ENCODE assay signal across 15 cellular contexts in genomic region chr16:72240949-72241348, GRCh38.
A peak's percentile ranks its signal among the peaks of the same experiment; 100 is the strongest.
DNase-seq lines count a peak whose midpoint lies in the region; ATAC-seq and TF ChIP-seq lines count a peak whose summit lies in the region.
"Had no signal": no experiment of that assay in that cellular context is flagged by ENCODE, and none has a peak within 500 bp of the region (broad histone marks: within the 10 kb centered on the region; RNA-seq: fewer than 3 reads in every experiment).

No MANE protein-coding gene starts in this region.

- no peak overlapping the region for H3K27ac Mint-ChIP-seq in activated naive CD4-positive, alpha-beta T cell treated with anti-CD3 and anti-CD28 coated beads, Interleukin-2, amount 50 U/mL, for 72 hours
- H3K27ac Mint-ChIP-seq: CD4-positive, CD25-positive, alpha-beta regulatory T cell; T-helper 2 cell treated with Interferon-gamma antibody and Interleukin-4, amounts not matched to agents 5 μg/mL and 100 μg/mL, for 36 hours had no signal

- DNase-seq in COLO668 (lab: John Stamatoyannopoulos, UW; ENCODE audit: unreplicated experiment) (peak; percentile 27), DMS153 treated with DMSO at 0.1 percent for 48 hours (lab: John Stamatoyannopoulos, UW; ENCODE audit: unreplicated experiment) (peak; percentile 68), NCI-H2029 (lab: John Stamatoyannopoulos, UW) (peak; percentile 26), NCI-H510A treated with DMSO at 0.1 percent for 48 hours (lab: John Stamatoyannopoulos, UW) (peak; percentile 74), Kasumi-1 (lab: John Stamatoyannopoulos, UW) (no peak)
- no peak for DNase-seq in activated naive CD4-positive, alpha-beta T cell treated with anti-CD3 and anti-CD28 coated beads, Interleukin-2, amount 50 U/mL, for 72 hours (ENCODE audit: low spot score in 2 of 2)
- DNase-seq in stimulated activated CD4-positive, alpha-beta T cell treated with anti-CD3 and anti-CD28 coated beads, Interleukin-2, amount 100 ng/mL, for 48 hours = no peak
- DNase-seq: ACHN; CD4-positive, CD25-positive, alpha-beta regulatory T cell; MV-4-11; NCI-H748 treated with DMSO at 0.1 percent for 48 hours; SIG-M5 had no signal

- TF ChIP-seq POLR2A in GM18505 (IDR thresholded peaks at IDR 0.05; ENCODE audit: borderline replicate concordance, extremely low read depth, insufficient read depth, insufficient read length) = no peak

- no peaks in the 10 kb centered on the region for H3K36me3 Mint-ChIP-seq in activated naive CD4-positive, alpha-beta T cell treated with anti-CD3 and anti-CD28 coated beads, Interleukin-2, amount 50 U/mL, for 72 hours
- H3K36me3 Mint-ChIP-seq: CD4-positive, CD25-positive, alpha-beta regulatory T cell had no signal

- no peaks in the 10 kb centered on the region for H3K9me3 Mint-ChIP-seq in activated naive CD4-positive, alpha-beta T cell treated with anti-CD3 and anti-CD28 coated beads, Interleukin-2, amount 50 U/mL, for 72 hours
- H3K9me3 Mint-ChIP-seq: T-helper 2 cell treated with Interferon-gamma antibody and Interleukin-4, amounts not matched to agents 5 μg/mL and 100 μg/mL, for 36 hours had no signal

- no peak for ATAC-seq in GM18505 (IDR thresholded peaks at IDR 0.05; ENCODE audit: unreplicated experiment)
- no peak for ATAC-seq in activated naive CD4-positive, alpha-beta T cell treated with anti-CD3 and anti-CD28 coated beads, Interleukin-2, amount 50 U/mL, for 72 hours
- ATAC-seq: Panc1 had no signal

Comparison
In these comparisons a context has a peak if more than half of its experiments do, and no peak if none do; other contexts are left out.
1. DNase-seq: peak in COLO668 (single experiment), DMS153 treated with DMSO at 0.1 percent for 48 hours (single experiment), NCI-H2029 (single experiment) and NCI-H510A treated with DMSO at 0.1 percent for 48 hours (single experiment); none in activated naive CD4-positive, alpha-beta T cell treated with anti-CD3 and anti-CD28 coated beads, Interleukin-2, amount 50 U/mL, for 72 hours (0 of 2), stimulated activated CD4-positive, alpha-beta T cell treated with anti-CD3 and anti-CD28 coated beads, Interleukin-2, amount 100 ng/mL, for 48 hours (0 of 2) and Kasumi-1 (0 of 2).